In genomic region chr9:127537014-127537413, GRCh38 we compare ENCODE assay signal across 8 cellular contexts.
DNase-seq lines count a peak whose midpoint lies in the region; ATAC-seq, FAIRE-seq and TF ChIP-seq lines count a peak whose summit lies in the region.

No MANE protein-coding gene starts in this region.

- H3K4me3 Mint-ChIP-seq in type B pancreatic cell, result no peak overlapping the region

- H3K4me2 ChIP-seq in SK-N-SH, result no peak overlapping the region

- in situ Hi-C loops in astrocyte of the spinal cord (cut with HindIII; ENCODE audit: low sequenced_read_pairs), result no loop called here

- no peak for TF ChIP-seq RAD21 in SK-N-SH (IDR thresholded peaks at IDR 0.05; ENCODE audit: low read length)

- 85% methylated on average over 5 of the region's 8 CpGs for WGBS in SK-N-SH (ENCODE audit: low lambda C conversion rate)

- no peaks in the 10 kb centered on the region for H3K36me3 Mint-ChIP-seq in type B pancreatic cell

- no peak overlapping the region for H3K9ac ChIP-seq in SK-N-SH

- H3K4me3 ChIP-seq in SK-N-SH (ENCODE audit: low read depth in 2 of 2, low read length in 1 of 2) (no peak overlapping the region), astrocyte of the spinal cord (ENCODE audit: low read depth, low read length) (no peak overlapping the region)

- ATAC-seq in SK-N-SH treated with all-trans-retinoic acid at 6 μM for 48 hours, result peak; percentile 6; the same call in 1 of the 3 replicates
- no peak for ATAC-seq in GM19395 (IDR thresholded peaks at IDR 0.05; ENCODE audit: unreplicated experiment)

- POLR2A ChIA-PET in SK-N-SH (lab: Yijun Ruan, JAX), result interaction anchor here (1.7 kb wide), 1 partner anchor 86 kb away, joined by 4 read pairs; the partner anchor contains the start of genes LRSAM1 and RPL12

- no peak for DNase-seq in SK-N-SH
- DNase-seq in astrocyte of the spinal cord (ENCODE audit: low read depth, low spot score), result peak; percentile 57
- no peak for DNase-seq in type B pancreatic cell (ENCODE audit: extremely low spot score, unreplicated experiment)
- DNase-seq in activated effector memory CD4-positive, alpha-beta T cell treated with Interleukin-2 at 50 U/mL for 16 hours, result no peak
- no peak for DNase-seq in NCI-H1092 treated with DMSO at 0.1 percent for 48 hours (lab: John Stamatoyannopoulos, UW)

- H3K27ac ChIP-seq in SK-N-SH (ENCODE audit: low read depth in 2 of 2, low read length in 1 of 2), result peak overlapping the region in 1 of 2 experiments; percentile 91; a peak in 1 of 4 replicates

- H3K4me1 Mint-ChIP-seq in type B pancreatic cell (ENCODE audit: unreplicated experiment), result peaks cover 27% of the 10 kb centered on the region

- H3F3A ChIP-seq in SK-N-SH (replicated peaks; ENCODE audit: insufficient read depth), result peaks cover 21% of the 10 kb centered on the region

- peak overlapping the region; percentile 89 for H3K27ac Mint-ChIP-seq in type B pancreatic cell

- H4K20me1 ChIP-seq in SK-N-SH (ENCODE audit: insufficient read depth), result peaks cover 94% of the 10 kb centered on the region

- H3K9me3 Mint-ChIP-seq in type B pancreatic cell, result no peaks in the 10 kb centered on the region

- H3K9me3 ChIP-seq in SK-N-SH, result no peaks in the 10 kb centered on the region

- TF ChIP-seq CTCF in SK-N-SH (IDR thresholded peaks at IDR 0.05), result no peak
- no peak for TF ChIP-seq CTCF in astrocyte of the spinal cord (IDR thresholded peaks at IDR 0.05; ENCODE audit: low read depth, low read length)
- no peak for TF ChIP-seq CTCF in type B pancreatic cell (conservative IDR thresholded peaks at IDR 0.05)

- no peaks in the 10 kb centered on the region for H3K27me3 Mint-ChIP-seq in type B pancreatic cell

- CTCF ChIA-PET in SK-N-SH (lab: Yijun Ruan, JAX), result interaction anchor here (1.1 to 2.7 kb wide), 12 partner anchors 9 to 53 kb away, joined by 3 to 10 read pairs (median 4); no protein-coding TSS in a partner anchor

- peaks cover 13 to 29% of the 10 kb centered on the region in 2 experiments; a peak in 3 of 4 replicates for H3K4me1 ChIP-seq in SK-N-SH (ENCODE audit: control insufficient read depth in 1 of 2, insufficient read depth in 2 of 2, low read depth in 1 of 2, low read length in 1 of 2)

- peaks cover 100% of the 10 kb centered on the region for H3K79me2 ChIP-seq in SK-N-SH (ENCODE audit: insufficient read depth)

- no peak overlapping the region for H2AFZ ChIP-seq in SK-N-SH (ENCODE audit: low read depth)

- no peaks in the 10 kb centered on the region for H3K27me3 ChIP-seq in SK-N-SH (ENCODE audit: insufficient read depth)

- no peak for TF ChIP-seq EP300 in SK-N-SH (IDR thresholded peaks at IDR 0.05; ENCODE audit: borderline replicate concordance in 1 of 2, low read depth in 1 of 2, low read length in 1 of 2)

- H3K36me3 ChIP-seq in SK-N-SH (replicated peaks in 1 of 2; ENCODE audit: control insufficient read depth in 1 of 2, insufficient read depth in 2 of 2, low read length in 1 of 2), result peaks cover 3 to 14% of the 10 kb centered on the region in 2 experiments

- no peaks in the 10 kb centered on the region for H3K9me2 ChIP-seq in SK-N-SH

- peak; percentile 86 for FAIRE-seq in islet of Langerhans (lab: Jason Lieb, UNC)

TF ChIP-seq in SK-N-SH treated with all-trans-retinoic acid at 6 μM for 48 hours, 23 proteins besides CTCF, POLR2A, EP300 and RAD21:
- TF ChIP-seq CSRNP3 (CRISPR knock-in tag; IDR thresholded peaks at IDR 0.05) (no peak), SNAI2 (CRISPR knock-in tag; IDR thresholded peaks at IDR 0.05) (no peak), ZNF565 (CRISPR knock-in tag; conservative IDR thresholded peaks at IDR 0.05; ENCODE audit: low read depth) (no peak)

TF ChIP-seq in SK-N-SH, 30 proteins besides CTCF, POLR2A, EP300 and RAD21:
- no peak for TF ChIP-seq GATA2 (CRISPR knock-in tag; IDR thresholded peaks at IDR 0.05)
- no peak for TF ChIP-seq RFX5 (IDR thresholded peaks at IDR 0.05; ENCODE audit: low read length)
- no peak for TF ChIP-seq SMC3 (IDR thresholded peaks at IDR 0.05; ENCODE audit: low read depth, low read length)
- no peak for TF ChIP-seq USF1 (IDR thresholded peaks at IDR 0.05; ENCODE audit: borderline replicate concordance, low read depth)
- no peak for TF ChIP-seq MEF2A (IDR thresholded peaks at IDR 0.05; ENCODE audit: borderline replicate concordance, low read depth)
- no peak for TF ChIP-seq IRF3 (IDR thresholded peaks at IDR 0.05; ENCODE audit: low read depth, low read length)
- TF ChIP-seq TCF12 (IDR thresholded peaks at IDR 0.05), result no peak
- no peak for TF ChIP-seq POLR2AphosphoS5 (IDR thresholded peaks at IDR 0.05; ENCODE audit: low read depth, low read length)
- no peak for TF ChIP-seq FOXM1 (IDR thresholded peaks at IDR 0.05; ENCODE audit: low read depth)
- no peak for TF ChIP-seq SIN3A (IDR thresholded peaks at IDR 0.05; ENCODE audit: borderline replicate concordance, low read depth, low read length)
- TF ChIP-seq YY1 (IDR thresholded peaks at IDR 0.05; ENCODE audit: low read depth), result no peak
- TF ChIP-seq TAF1 (IDR thresholded peaks at IDR 0.05; ENCODE audit: borderline replicate concordance, low read depth, low read length), result no peak
- no peak for TF ChIP-seq CHD2 (IDR thresholded peaks at IDR 0.05; ENCODE audit: low read length, partially characterized antibody)
- no peak for TF ChIP-seq FOSL2 (IDR thresholded peaks at IDR 0.05; ENCODE audit: borderline replicate concordance, low read depth)
- TF ChIP-seq RCOR1 (IDR thresholded peaks at IDR 0.05; ENCODE audit: low read length), result no peak
- TF ChIP-seq MAX (IDR thresholded peaks at IDR 0.05; ENCODE audit: low read depth), result no peak
- TF ChIP-seq ELF1 (IDR thresholded peaks at IDR 0.05), result no peak
- TF ChIP-seq JUND (IDR thresholded peaks at IDR 0.05), result no peak
